ENCODE assay signal across 9 cellular contexts in the genomic region with DNA sequence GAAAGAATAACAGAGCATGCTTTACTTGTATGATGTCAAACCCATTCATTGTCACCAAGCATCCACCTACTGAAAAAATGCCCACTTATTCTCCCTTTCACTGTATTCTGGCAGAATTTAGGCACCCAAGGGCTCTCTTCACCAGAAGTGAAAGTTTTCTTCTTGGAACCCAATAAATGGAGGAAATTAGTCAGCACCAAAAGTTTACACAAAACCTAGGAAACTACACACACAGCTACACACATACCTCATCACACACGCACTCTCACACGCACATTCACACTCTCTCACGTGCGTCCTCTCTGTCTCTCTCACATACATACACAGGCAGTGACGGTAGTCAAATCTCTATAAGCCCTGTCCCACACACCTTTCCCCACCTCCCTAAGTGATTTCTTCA. TPM values are rescaled to one million over a fixed set of nuclear protein-coding genes. Genes with fewer than 3 reads are reported as not detected.
A peak's percentile ranks its signal among the peaks of the same experiment; 100 is the strongest.
DNase-seq lines count a peak whose midpoint lies in the region; ATAC-seq and TF ChIP-seq lines count a peak whose summit lies in the region.
"Had no signal": no experiment of that assay in that cellular context is flagged by ENCODE, and none has a peak within 500 bp of the region (broad histone marks: within the 10 kb centered on the region; RNA-seq: fewer than 3 reads in every experiment).

No MANE protein-coding gene starts in this region.

- peak overlapping the region; percentile 76 for H3K4ac ChIP-seq in IMR-90 (ENCODE audit: low read depth, low read length)

- H2BK15ac ChIP-seq in IMR-90 (ENCODE audit: low read depth, low read length): no peak overlapping the region; the same call in 2 of the 3 replicates

- H2AFZ ChIP-seq in IMR-90 (replicated peaks; ENCODE audit: low read length, poor library complexity): no peak overlapping the region
- no peak overlapping the region for H2AFZ ChIP-seq in PC-9

- H2AK9ac ChIP-seq in IMR-90 (replicated peaks; ENCODE audit: low read depth, low read length, poor library complexity): peak overlapping the region; percentile 80

- TF ChIP-seq RAD21 in IMR-90 (IDR thresholded peaks at IDR 0.05; ENCODE audit: low read length): no peak

- in situ Hi-C loops in IMR-90 (cut with MboI; ENCODE audit: low sequenced_read_pairs): no loop called here

- no TSS peak for BruUV-seq in IMR-90 (replicated peaks; lab: Mats Ljungman, UMichigan)
- BruUV-seq in PC-9 (replicated peaks; lab: Mats Ljungman, UMichigan): no TSS peak

- peak overlapping the region; percentile 59; the same call in 1 of the 2 replicates for H4K91ac ChIP-seq in IMR-90 (ENCODE audit: insufficient read depth, low read depth, low read length)

- H3K14ac ChIP-seq in IMR-90 (replicated peaks; ENCODE audit: low read depth, low read length): peak overlapping the region; percentile 93

- H3K27ac ChIP-seq in IMR-90 (ENCODE audit: insufficient read depth, low read length) (no peak overlapping the region), PC-9 (no peak overlapping the region)

- WGBS in IMR-90 (ENCODE audit: extremely low coverage in 2 of 2, insufficient read length in 1 of 2), 2 experiments: 100% methylated on average over 3 of the region's 5 CpGs; no CpG with 5 or more reads in 1 of the 2 experiments

- H3K23ac ChIP-seq in IMR-90 (ENCODE audit: low read depth, low read length): peak overlapping the region; percentile 89; the same call in 1 of the 2 replicates

- H3K9me3 ChIP-seq in IMR-90 (ENCODE audit: control insufficient read depth, insufficient read depth, low read length) (no peaks in the 10 kb centered on the region), PC-9 (ENCODE audit: insufficient read depth, low read depth) (no peaks in the 10 kb centered on the region)

- H3K27ac Mint-ChIP-seq in natural killer cell treated with Interleukin-12 subunit alpha and Interleukin-12 subunit beta and Interleukin-15 and Interleukin-18, amount 100 ng/mL, for 72 hours: peak overlapping the region; percentile 5 to 57

- H3K36me3 Mint-ChIP-seq in natural killer cell treated with Interleukin-12 subunit alpha and Interleukin-12 subunit beta and Interleukin-15 and Interleukin-18, amount 100 ng/mL, for 72 hours: peaks cover 35% of the 10 kb centered on the region

- peak overlapping the region; percentile 55; the same call in 1 of the 2 replicates for H2BK20ac ChIP-seq in IMR-90 (ENCODE audit: low read depth, low read length)

- intact Hi-C loops in IMR-90 (cut with micrococcal nuclease) (no loop called here), PC-9 (cut with micrococcal nuclease; ENCODE audit: unreplicated experiment) (no loop called here)

- peak overlapping the region; percentile 92 for H3K18ac ChIP-seq in IMR-90 (ENCODE audit: low read depth, low read length)

- H3K27me3 Mint-ChIP-seq in natural killer cell treated with Interleukin-12 subunit alpha and Interleukin-12 subunit beta and Interleukin-15 and Interleukin-18, amount 100 ng/mL, for 72 hours: peaks cover 0 to 30% of the 10 kb centered on the region in 2 donors

- peak overlapping the region; percentile 69 for H4K5ac ChIP-seq in IMR-90 (ENCODE audit: low read depth, low read length)

- no peak overlapping the region for H2BK5ac ChIP-seq in IMR-90 (ENCODE audit: low read depth, low read length, poor library complexity, severe bottlenecking)

- TF ChIP-seq POLR2A in IMR-90 (IDR thresholded peaks at IDR 0.05; ENCODE audit: low read depth, low read length): no peak

- peaks cover 3% of the 10 kb centered on the region for H3K9me1 ChIP-seq in IMR-90 (ENCODE audit: insufficient read depth, low read length)

- H3K4me1 Mint-ChIP-seq in natural killer cell treated with Interleukin-12 subunit alpha and Interleukin-12 subunit beta and Interleukin-15 and Interleukin-18, amount 100 ng/mL, for 72 hours (ENCODE audit: low read depth in 2 of 2): peaks cover 7 to 22% of the 10 kb centered on the region in 2 donors

- peaks cover 4% of the 10 kb centered on the region; the same call in 1 of the 2 replicates for H3K27me3 ChIP-seq in IMR-90 (ENCODE audit: control insufficient read depth, insufficient read depth, low read length)
- H3K27me3 ChIP-seq in PC-9 (ENCODE audit: insufficient read depth, low read depth): no peaks in the 10 kb centered on the region

- H3K9ac ChIP-seq in IMR-90 (ENCODE audit: low read depth, low read length): no peak overlapping the region

- dilution Hi-C loops in IMR-90 (cut with HindIII; ENCODE audit: low sequenced_read_pairs, unreplicated experiment): no loop called here

- TF ChIP-seq CTCF in IMR-90 (conservative IDR thresholded peaks at IDR 0.05; ENCODE audit: low read depth, low read length) (no peak), PC-9 (conservative IDR thresholded peaks at IDR 0.05) (no peak)

- H3K4me2 ChIP-seq in IMR-90 (ENCODE audit: low read depth, low read length) (0 out of 2 replicates have a peak overlapping the region, but pooled peaks have one; percentile 14), PC-9 (no peak overlapping the region)

- H3K56ac ChIP-seq in IMR-90 (ENCODE audit: extremely low read depth, insufficient read depth, low read length): no peak overlapping the region

- H3K9me2 ChIP-seq in PC-9 (ENCODE audit: insufficient read depth): no peaks in the 10 kb centered on the region

- peak overlapping the region; percentile 28 for H3K4me3 Mint-ChIP-seq in natural killer cell treated with Interleukin-12 subunit alpha and Interleukin-12 subunit beta and Interleukin-15 and Interleukin-18, amount 100 ng/mL, for 72 hours

- peaks cover 7% of the 10 kb centered on the region; the same call in 1 of the 2 replicates for H3F3A ChIP-seq in PC-9 (ENCODE audit: insufficient read depth, low read depth)

- peaks cover 2% of the 10 kb centered on the region for H3K4me1 ChIP-seq in IMR-90 (ENCODE audit: control insufficient read depth, insufficient read depth, low read length)
- peaks cover 13% of the 10 kb centered on the region for H3K4me1 ChIP-seq in PC-9 (replicated peaks; ENCODE audit: insufficient read depth)

- H3K79me1 ChIP-seq in IMR-90 (ENCODE audit: low read depth in 1 of 2, low read length in 2 of 2): no peaks in the 10 kb centered on the region

- H3K36me3 ChIP-seq in IMR-90 (ENCODE audit: control insufficient read depth, insufficient read depth, low read length) (no peaks in the 10 kb centered on the region), PC-9 (ENCODE audit: low read depth) (no peaks in the 10 kb centered on the region)

- peak; percentile 89 for ATAC-seq in GM18870 (IDR thresholded peaks at IDR 0.05; ENCODE audit: unreplicated experiment)
- ATAC-seq in IMR-90 (ENCODE audit: low read depth): peak; percentile 18; the same call in 1 of the 2 replicates
- peak; percentile 84 to 97 for ATAC-seq in natural killer cell treated with Interleukin-12 subunit alpha and Interleukin-12 subunit beta and Interleukin-15 and Interleukin-18, amount 100 ng/mL, for 72 hours

- H3K79me2 ChIP-seq in PC-9 (ENCODE audit: low read depth): no peaks in the 10 kb centered on the region

- POLR2A ChIA-PET in IMR-90 (lab: Charles Lee; ENCODE audit: unreplicated experiment) (no interaction called here), PC-9 (lab: Charles Lee; ENCODE audit: unreplicated experiment) (no interaction called here)

- H3K4me3 ChIP-seq in IMR-90 (ENCODE audit: insufficient read depth, low read depth, low read length): no peak overlapping the region
- H3K4me3 ChIP-seq in PC-9: no peak overlapping the region

- peak overlapping the region in 1 of 2 experiments; percentile 32; a peak in 1 of 4 replicates for H4K8ac ChIP-seq in IMR-90 (ENCODE audit: low read depth in 2 of 2, low read length in 2 of 2)

- DNase-seq in HCEC 1CT (peak; percentile 4), IMR-90 (peak; percentile 66), NCI-H1694 treated with DMSO at 0.1 percent for 48 hours (lab: John Stamatoyannopoulos, UW) (no peak), medulla oblongata (ENCODE audit: extremely low spot score) (no peak), PC-9 (no peak), NCI-H187 treated with DMSO at 0.1 percent for 48 hours (lab: John Stamatoyannopoulos, UW) (no peak)
- DNase-seq in natural killer cell treated with Interleukin-12 subunit alpha and Interleukin-12 subunit beta and Interleukin-15 and Interleukin-18, amount 100 ng/mL, for 72 hours (ENCODE audit: low spot score): peak; percentile 60
- DNase-seq: MV-4-11 had no signal

- CTCF ChIA-PET in IMR-90 (lab: Yijun Ruan, JAX): interaction anchor here (4.1 kb wide), 1 partner anchor 14 kb away, joined by 19 read pairs; no protein-coding TSS in a partner anchor
- CTCF ChIA-PET in PC-9 (lab: Charles Lee): no interaction called here

- H4K20me1 ChIP-seq in IMR-90 (ENCODE audit: insufficient read depth, low read length) (no peaks in the 10 kb centered on the region), PC-9 (ENCODE audit: insufficient read depth) (no peaks in the 10 kb centered on the region)

- H2BK120ac ChIP-seq in IMR-90 (ENCODE audit: low read depth, low read length): peak overlapping the region; percentile 40; the same call in 1 of the 2 replicates

- H3K9me3 Mint-ChIP-seq in natural killer cell treated with Interleukin-12 subunit alpha and Interleukin-12 subunit beta and Interleukin-15 and Interleukin-18, amount 100 ng/mL, for 72 hours: no peaks in the 10 kb centered on the region

- peak overlapping the region; percentile 85 for H2AK5ac ChIP-seq in IMR-90 (ENCODE audit: low read depth, low read length)

TF ChIP-seq in IMR-90, 13 proteins besides CTCF, POLR2A, EP300 and RAD21:
- TF ChIP-seq BHLHE40 (IDR thresholded peaks at IDR 0.05; ENCODE audit: low read depth, low read length) (peak; percentile 96), MAZ (IDR thresholded peaks at IDR 0.05; ENCODE audit: borderline replicate concordance, low read depth, low read length) (no peak)

RNA-seq across cellular contexts. Expression of gene MCOLN2, which starts 37.6 kb away (rescaled TPM):
- total RNA-seq in IMR-90 (2012; rRNA removed): 0.54 and 1.1 TPM in 2 replicates
- 0.27 and 0.43 TPM in 2 replicates for polyA plus RNA-seq in IMR-90 (2012; rRNA removed)
- 0.08 and 0.11 TPM in 2 replicates for polyA plus RNA-seq in IMR-90 (2012; cell fraction: cytosol; rRNA removed)
- 0.24 and 1.5 TPM in 2 replicates for polyA plus RNA-seq in IMR-90 (2012; cell fraction: nucleus; rRNA removed; ENCODE audit: low replicate concordance)
- total RNA-seq in natural killer cell treated with Interleukin-12 subunit alpha and Interleukin-12 subunit beta and Interleukin-15 and Interleukin-18, amount 100 ng/mL, for 72 hours: 100 to 1,000 TPM in 1 of 2 donors, 10 to 100 TPM in 1; 35.5 to 117 TPM
- 0.23 TPM in 1 of 2 replicates, not detected in the other for total RNA-seq in PC-9 (2021)

Comparison
In these comparisons a context has a peak if more than half of its experiments do, and no peak if none do; other contexts are left out.
1. ATAC-seq: peak in every context shown above with its lines; median percentile 90 in natural killer cell treated with Interleukin-12 subunit alpha and Interleukin-12 subunit beta and Interleukin-15 and Interleukin-18, amount 100 ng/mL, for 72 hours; 89 in GM18870; 18 in IMR-90.
2. DNase-seq: peak in HCEC 1CT (single experiment), IMR-90 (single experiment) and natural killer cell treated with Interleukin-12 subunit alpha and Interleukin-12 subunit beta and Interleukin-15 and Interleukin-18, amount 100 ng/mL, for 72 hours (single experiment); none in NCI-H1694 treated with DMSO at 0.1 percent for 48 hours (single experiment), medulla oblongata (single experiment), PC-9 (0 of 2) and NCI-H187 treated with DMSO at 0.1 percent for 48 hours (single experiment).
3. RNA of gene MCOLN2, which starts 37.6 kb away (total RNA-seq): 35.5 to 117 TPM in natural killer cell treated with Interleukin-12 subunit alpha and Interleukin-12 subunit beta and Interleukin-15 and Interleukin-18, amount 100 ng/mL, for 72 hours; 0.54 to 1.1 TPM in IMR-90 and 0.23 TPM in PC-9; every median in the first group is over 10 times any median in the second.